8 cellular contexts compared by ENCODE assay signal in the genomic region with DNA sequence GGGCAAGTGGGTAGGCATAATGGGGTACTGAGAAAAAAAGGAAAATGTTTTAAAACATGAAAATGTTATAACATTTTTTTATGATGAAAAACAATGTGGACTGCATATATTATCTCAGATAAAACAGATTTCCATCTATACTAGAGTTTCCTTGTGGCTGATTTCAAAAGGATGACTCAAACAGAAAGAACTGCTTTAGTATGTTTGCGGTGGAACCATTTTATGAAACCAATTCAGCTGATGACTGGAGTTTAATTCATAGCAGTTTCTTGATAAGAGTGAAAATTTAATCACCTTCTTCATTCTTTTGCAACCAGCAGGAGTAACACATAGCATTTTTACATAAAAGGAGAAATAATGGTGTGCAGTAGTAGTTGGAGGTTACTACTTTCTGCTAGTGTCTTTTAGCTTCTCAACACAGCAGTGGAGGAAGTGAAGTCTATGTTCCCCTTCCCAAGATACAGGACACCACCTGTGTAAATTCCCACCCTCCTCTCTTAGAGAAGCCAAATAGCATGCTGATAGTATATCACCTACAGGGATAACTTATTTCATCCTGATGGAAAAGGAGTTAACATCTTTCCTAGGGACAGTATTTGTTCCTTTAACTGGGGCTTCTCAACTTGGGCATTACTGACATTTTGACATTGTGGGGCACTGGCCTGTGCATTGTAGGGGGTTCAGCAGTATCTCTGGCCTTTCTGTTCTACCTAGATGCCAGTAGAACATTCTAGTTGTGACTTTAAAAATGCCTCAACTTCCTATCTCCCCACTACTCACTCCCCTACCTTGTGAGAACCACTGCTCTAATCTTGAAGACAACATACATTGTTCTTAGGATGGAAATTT. TPM values are rescaled to one million over a fixed set of nuclear protein-coding genes. Genes with fewer than 3 reads are reported as not detected.
A peak's percentile ranks its signal among the peaks of the same experiment; 100 is the strongest.
DNase-seq lines count a peak whose midpoint lies in the region; ATAC-seq and TF ChIP-seq lines count a peak whose summit lies in the region.

No MANE protein-coding gene starts in this region.

- H3K79me2 ChIP-seq in mesendoderm (ENCODE audit: control insufficient read depth, insufficient read depth, low read length) = peaks cover 51% of the 10 kb centered on the region

- peaks cover 7% of the 10 kb centered on the region for H3K4me1 ChIP-seq in mesendoderm (ENCODE audit: control insufficient read depth, low read depth, low read length)

- no peak overlapping the region for H3K9ac ChIP-seq in mesendoderm (ENCODE audit: low read length)

- H2BK120ac ChIP-seq in mesendoderm (ENCODE audit: low read depth, low read length) = no peak overlapping the region

- H3K4me2 ChIP-seq in mesendoderm (ENCODE audit: low read length) = no peak overlapping the region

- POLR2A ChIA-PET in HEK293T (lab: Yijun Ruan, JAX) = no interaction called here

- H3K27me3 Mint-ChIP-seq in activated naive CD8-positive, alpha-beta T cell treated with anti-CD3 and anti-CD28 coated beads, Interleukin-2, amount 50 U/mL, for 24 hours = no peaks in the 10 kb centered on the region

- peak overlapping the region; percentile 38 for H3K56ac ChIP-seq in mesendoderm (ENCODE audit: low read length)

- peak overlapping the region; percentile 84 for H3K27ac Mint-ChIP-seq in activated naive CD8-positive, alpha-beta T cell treated with anti-CD3 and anti-CD28 coated beads, Interleukin-2, amount 50 U/mL, for 24 hours

- H2BK15ac ChIP-seq in mesendoderm (replicated peaks; ENCODE audit: low read depth) = no peak overlapping the region

- H4K8ac ChIP-seq in mesendoderm (ENCODE audit: low read depth, low read length) = no peak overlapping the region

- H3K4me3 ChIP-seq in AG10803 (ENCODE audit: low read length) (no peak overlapping the region), mesendoderm (ENCODE audit: low read length) (no peak overlapping the region)

- H2AK5ac ChIP-seq in mesendoderm (ENCODE audit: low read length) = no peak overlapping the region

- no peak overlapping the region for H3K4ac ChIP-seq in mesendoderm (ENCODE audit: low read depth, low read length)

- DNase-seq in AG10803 (ENCODE audit: low read depth) (peak; percentile 70), mesendoderm (peak; percentile 71), NCI-H2227 (lab: John Stamatoyannopoulos, UW; ENCODE audit: unreplicated experiment) (no peak), HEK293T (ENCODE audit: extremely low spot score) (no peak)
- no peak for DNase-seq in activated naive CD8-positive, alpha-beta T cell treated with anti-CD3 and anti-CD28 coated beads, Interleukin-2, amount 50 U/mL, for 24 hours
- DNase-seq in stimulated activated CD4-positive, alpha-beta T cell treated with anti-CD3 and anti-CD28 coated beads, Interleukin-1b, Interleukin-23, amount 100 ng/mL, for 48 hours = no peak

- H3K9me3 Mint-ChIP-seq in activated naive CD8-positive, alpha-beta T cell treated with anti-CD3 and anti-CD28 coated beads, Interleukin-2, amount 50 U/mL, for 24 hours = peaks cover 3% of the 10 kb centered on the region

- H3K36me3 Mint-ChIP-seq in activated naive CD8-positive, alpha-beta T cell treated with anti-CD3 and anti-CD28 coated beads, Interleukin-2, amount 50 U/mL, for 24 hours (ENCODE audit: low read depth) = peaks cover 9% of the 10 kb centered on the region

- no peaks in the 10 kb centered on the region for H3K27me3 ChIP-seq in mesendoderm (ENCODE audit: insufficient read depth, low read length, poor library complexity)

- peak; percentile 49 for ATAC-seq in GM19043 (IDR thresholded peaks at IDR 0.05; ENCODE audit: low read depth, unreplicated experiment)
- peak; percentile 49 for ATAC-seq in HG03457 (IDR thresholded peaks at IDR 0.05; ENCODE audit: unreplicated experiment)
- ATAC-seq in activated naive CD8-positive, alpha-beta T cell treated with anti-CD3 and anti-CD28 coated beads, Interleukin-2, amount 50 U/mL, for 24 hours = peak; percentile 83

- H3K23ac ChIP-seq in mesendoderm (ENCODE audit: low read length) = no peak overlapping the region

- peaks cover 2% of the 10 kb centered on the region for H3K79me1 ChIP-seq in mesendoderm (ENCODE audit: low read length)

- WGBS in mesendoderm (ENCODE audit: extremely low coverage, insufficient coverage, low lambda C conversion rate) = no CpG with 5 or more reads among the region's 1 CpG

- H4K5ac ChIP-seq in mesendoderm (ENCODE audit: low read length) = no peak overlapping the region

- peak overlapping the region; percentile 67 for H3K4me3 Mint-ChIP-seq in activated naive CD8-positive, alpha-beta T cell treated with anti-CD3 and anti-CD28 coated beads, Interleukin-2, amount 50 U/mL, for 24 hours

- no peak for TF ChIP-seq CTCF in AG10803 (conservative IDR thresholded peaks at IDR 0.05; ENCODE audit: low read length)

- H3K27ac ChIP-seq in mesendoderm (ENCODE audit: low read depth, low read length) = peak overlapping the region; percentile 55

- H3K36me3 ChIP-seq in mesendoderm (ENCODE audit: control insufficient read depth, insufficient read depth, low read length) = no peaks in the 10 kb centered on the region

- CTCF ChIA-PET in HEK293T (lab: Yijun Ruan, JAX) = no interaction called here

- no peak overlapping the region for H3K18ac ChIP-seq in mesendoderm (ENCODE audit: low read length)

- no peak overlapping the region for H2BK5ac ChIP-seq in mesendoderm (ENCODE audit: low read length)

- peaks cover 84% of the 10 kb centered on the region for H3K4me1 Mint-ChIP-seq in activated naive CD8-positive, alpha-beta T cell treated with anti-CD3 and anti-CD28 coated beads, Interleukin-2, amount 50 U/mL, for 24 hours

TF ChIP-seq in HEK293T, 16 proteins besides CTCF, POLR2A, EP300 and RAD21:
- no peak for TF ChIP-seq BHLHE40 (IDR thresholded peaks at IDR 0.05; ENCODE audit: borderline replicate concordance)
- TF ChIP-seq FOXA1 (IDR thresholded peaks at IDR 0.05) = no peak
- TF ChIP-seq TARDBP (IDR thresholded peaks at IDR 0.05) = no peak
- TF ChIP-seq, protein P1, sequence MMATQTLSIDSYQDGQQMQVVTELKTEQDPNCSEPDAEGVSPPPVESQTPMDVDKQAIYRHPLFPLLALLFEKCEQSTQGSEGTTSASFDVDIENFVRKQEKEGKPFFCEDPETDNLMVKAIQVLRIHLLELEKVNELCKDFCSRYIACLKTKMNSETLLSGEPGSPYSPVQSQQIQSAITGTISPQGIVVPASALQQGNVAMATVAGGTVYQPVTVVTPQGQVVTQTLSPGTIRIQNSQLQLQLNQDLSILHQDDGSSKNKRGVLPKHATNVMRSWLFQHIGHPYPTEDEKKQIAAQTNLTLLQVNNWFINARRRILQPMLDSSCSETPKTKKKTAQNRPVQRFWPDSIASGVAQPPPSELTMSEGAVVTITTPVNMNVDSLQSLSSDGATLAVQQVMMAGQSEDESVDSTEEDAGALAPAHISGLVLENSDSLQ (IDR thresholded peaks at IDR 0.05) = no peak
- TF ChIP-seq L3MBTL2 (conservative IDR thresholded peaks at IDR 0.05) = no peak
- TF ChIP-seq ARNT (IDR thresholded peaks at IDR 0.05) = no peak
- no peak for TF ChIP-seq LEF1 (IDR thresholded peaks at IDR 0.05; ENCODE audit: borderline replicate concordance)
- no peak for TF ChIP-seq CTBP1 (IDR thresholded peaks at IDR 0.05; ENCODE audit: borderline replicate concordance)
- TF ChIP-seq FOXM1 (IDR thresholded peaks at IDR 0.05; ENCODE audit: borderline replicate concordance) = no peak
- no peak for TF ChIP-seq SUZ12 (IDR thresholded peaks at IDR 0.05)
- TF ChIP-seq FOXK2 (IDR thresholded peaks at IDR 0.05) = no peak
- no peak for TF ChIP-seq NFRKB (IDR thresholded peaks at IDR 0.05)
- no peak for TF ChIP-seq SP1 (IDR thresholded peaks at IDR 0.05)
- no peak for TF ChIP-seq ZNF384 (IDR thresholded peaks at IDR 0.05)
- no peak for TF ChIP-seq HDGF (IDR thresholded peaks at IDR 0.05; ENCODE audit: borderline replicate concordance)
TF ChIP-seq in HEK293T: peak in this region for 0.

RNA-seq across cellular contexts. Expression of a gene that starts 29.9 kb away (rescaled TPM):
- 44.0 TPM for polyA plus RNA-seq in mesendoderm (2013, experiment 1 of 2)
- 41.3 TPM for polyA plus RNA-seq in mesendoderm (2013, experiment 2 of 2)

Comparison
In these comparisons a context has a peak if more than half of its experiments do, and no peak if none do; other contexts are left out.
1. DNase-seq: peak in AG10803 (single experiment) and mesendoderm (single experiment); none in activated naive CD8-positive, alpha-beta T cell treated with anti-CD3 and anti-CD28 coated beads, Interleukin-2, amount 50 U/mL, for 24 hours (single experiment), NCI-H2227 (single experiment), stimulated activated CD4-positive, alpha-beta T cell treated with anti-CD3 and anti-CD28 coated beads, Interleukin-1b, Interleukin-23, amount 100 ng/mL, for 48 hours (single experiment) and HEK293T (single experiment).
2. Peak in every context shown above with its lines, with median percentiles within 50 percentile points of each other: ATAC-seq.